In the genomic region with DNA sequence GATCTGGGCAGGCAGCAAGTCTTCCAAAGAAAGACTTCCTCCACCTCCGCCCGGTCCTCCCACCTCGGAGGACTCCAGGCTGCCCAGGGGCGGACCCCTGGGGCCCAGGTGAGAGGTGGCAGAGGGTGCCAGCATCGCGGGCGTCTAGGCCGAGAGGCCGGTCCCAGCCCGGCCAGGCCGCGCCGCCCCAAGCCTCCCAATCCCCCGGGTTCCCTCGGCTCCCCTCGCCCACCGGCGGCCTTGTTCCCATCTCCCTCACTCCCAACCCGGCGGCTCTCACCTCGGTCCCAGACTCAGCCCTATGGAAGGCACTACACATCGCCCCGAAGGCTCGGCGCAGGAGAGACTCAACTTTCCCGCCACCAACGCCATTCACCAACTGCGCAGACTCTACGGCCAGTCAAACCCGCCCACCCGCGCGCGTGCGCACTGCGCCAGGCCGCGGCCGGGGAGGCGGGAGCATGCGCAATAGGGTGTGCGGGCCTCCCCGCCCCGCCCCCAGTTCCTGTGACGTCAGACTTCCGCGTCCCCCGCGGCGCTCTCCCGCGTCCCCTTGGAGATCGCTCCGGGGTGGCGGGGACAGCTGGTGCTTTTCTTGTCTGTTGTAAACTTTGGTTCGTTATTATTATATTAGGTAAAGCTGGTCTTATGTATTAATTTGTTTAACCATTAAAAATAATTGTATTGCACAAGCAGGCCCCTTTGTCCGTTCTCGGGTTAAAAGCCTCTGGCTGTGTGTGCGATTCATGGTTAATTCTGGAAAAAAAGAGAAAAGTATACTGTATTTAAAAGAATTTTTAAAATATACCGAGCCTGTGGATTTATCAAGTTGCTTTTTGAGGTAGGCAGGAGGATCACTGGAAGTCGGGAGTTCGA, we compare ENCODE assay signal across 1 cellular context.
TF ChIP-seq lines count a peak whose summit lies in the region.

XRCC2 (minus strand) TSS at position 381 of the 876 bp plus-strand sequence; CDS start at position 319, 62 bp downstream.

TF ChIP-seq in K562, 482 proteins besides CTCF, POLR2A, EP300 and RAD21 (continued from another document):
- TF ChIP-seq ZBTB26 (CRISPR knock-in tag; IDR thresholded peaks at IDR 0.05) (no peak), NEUROD1 (IDR thresholded peaks at IDR 0.05; ENCODE audit: borderline replicate concordance, low read depth, low read length, partially characterized antibody) (no peak), ESRRB (CRISPR knock-in tag; IDR thresholded peaks at IDR 0.05; ENCODE audit: borderline replicate concordance) (no peak), CCAR2 (IDR thresholded peaks at IDR 0.05; ENCODE audit: low read depth, low read length) (no peak), ZNF133 (CRISPR knock-in tag; IDR thresholded peaks at IDR 0.05) (peak; percentile 42; the same call in 1 of the 2 replicates), MCM5 (IDR thresholded peaks at IDR 0.05; ENCODE audit: low read depth) (no peak), TRIM24 (IDR thresholded peaks at IDR 0.05) (no peak), YY1 (IDR thresholded peaks at IDR 0.05; ENCODE audit: borderline replicate concordance in 1 of 3, control insufficient read depth in 1 of 3, extremely low read depth in 1 of 3, insufficient read depth in 3 of 3, insufficient read length in 1 of 3, insufficient replicate concordance in 2 of 3, low read depth in 1 of 3, low read length in 2 of 3) (peak in 2 of 3 experiments; percentile 75 to 88), CBX8 (IDR thresholded peaks at IDR 0.05; ENCODE audit: borderline replicate concordance, extremely low read depth, low read depth, low read length, poor library complexity, severe bottlenecking) (no peak), FOS (IDR thresholded peaks at IDR 0.05; ENCODE audit: extremely low read depth, insufficient read length) (no peak), ZSCAN29 (IDR thresholded peaks at IDR 0.05) (0 out of 2 replicates have a peak, but pooled peaks have one; percentile 53), ZNF224 (CRISPR knock-in tag; IDR thresholded peaks at IDR 0.05) (no peak), EP400 (IDR thresholded peaks at IDR 0.05) (peak; percentile 87), GATAD2A (IDR thresholded peaks at IDR 0.05) (no peak), RCOR1 (IDR thresholded peaks at IDR 0.05; ENCODE audit: borderline replicate concordance in 1 of 2, low read depth in 2 of 2, low read length in 2 of 2) (no peak), TCF7L2 (IDR thresholded peaks at IDR 0.05; ENCODE audit: low read depth, low read length) (no peak), SIN3A (IDR thresholded peaks at IDR 0.05; ENCODE audit: borderline replicate concordance in 2 of 2, control insufficient read depth in 1 of 2, low read depth in 2 of 2, low read length in 2 of 2) (peak in 1 of 2 experiments; percentile 80; a peak in 3 of 4 replicates), ARHGAP35 (IDR thresholded peaks at IDR 0.05; ENCODE audit: partially characterized antibody) (no peak), CBX1 (IDR thresholded peaks at IDR 0.05; ENCODE audit: low read depth) (0 out of 2 replicates have a peak, but pooled peaks have one; percentile 61), FOXJ2 (tag; IDR thresholded peaks at IDR 0.05) (no peak), ZNF830 (CRISPR knock-in tag; IDR thresholded peaks at IDR 0.05) (no peak)
- TF ChIP-seq, protein P1, sequence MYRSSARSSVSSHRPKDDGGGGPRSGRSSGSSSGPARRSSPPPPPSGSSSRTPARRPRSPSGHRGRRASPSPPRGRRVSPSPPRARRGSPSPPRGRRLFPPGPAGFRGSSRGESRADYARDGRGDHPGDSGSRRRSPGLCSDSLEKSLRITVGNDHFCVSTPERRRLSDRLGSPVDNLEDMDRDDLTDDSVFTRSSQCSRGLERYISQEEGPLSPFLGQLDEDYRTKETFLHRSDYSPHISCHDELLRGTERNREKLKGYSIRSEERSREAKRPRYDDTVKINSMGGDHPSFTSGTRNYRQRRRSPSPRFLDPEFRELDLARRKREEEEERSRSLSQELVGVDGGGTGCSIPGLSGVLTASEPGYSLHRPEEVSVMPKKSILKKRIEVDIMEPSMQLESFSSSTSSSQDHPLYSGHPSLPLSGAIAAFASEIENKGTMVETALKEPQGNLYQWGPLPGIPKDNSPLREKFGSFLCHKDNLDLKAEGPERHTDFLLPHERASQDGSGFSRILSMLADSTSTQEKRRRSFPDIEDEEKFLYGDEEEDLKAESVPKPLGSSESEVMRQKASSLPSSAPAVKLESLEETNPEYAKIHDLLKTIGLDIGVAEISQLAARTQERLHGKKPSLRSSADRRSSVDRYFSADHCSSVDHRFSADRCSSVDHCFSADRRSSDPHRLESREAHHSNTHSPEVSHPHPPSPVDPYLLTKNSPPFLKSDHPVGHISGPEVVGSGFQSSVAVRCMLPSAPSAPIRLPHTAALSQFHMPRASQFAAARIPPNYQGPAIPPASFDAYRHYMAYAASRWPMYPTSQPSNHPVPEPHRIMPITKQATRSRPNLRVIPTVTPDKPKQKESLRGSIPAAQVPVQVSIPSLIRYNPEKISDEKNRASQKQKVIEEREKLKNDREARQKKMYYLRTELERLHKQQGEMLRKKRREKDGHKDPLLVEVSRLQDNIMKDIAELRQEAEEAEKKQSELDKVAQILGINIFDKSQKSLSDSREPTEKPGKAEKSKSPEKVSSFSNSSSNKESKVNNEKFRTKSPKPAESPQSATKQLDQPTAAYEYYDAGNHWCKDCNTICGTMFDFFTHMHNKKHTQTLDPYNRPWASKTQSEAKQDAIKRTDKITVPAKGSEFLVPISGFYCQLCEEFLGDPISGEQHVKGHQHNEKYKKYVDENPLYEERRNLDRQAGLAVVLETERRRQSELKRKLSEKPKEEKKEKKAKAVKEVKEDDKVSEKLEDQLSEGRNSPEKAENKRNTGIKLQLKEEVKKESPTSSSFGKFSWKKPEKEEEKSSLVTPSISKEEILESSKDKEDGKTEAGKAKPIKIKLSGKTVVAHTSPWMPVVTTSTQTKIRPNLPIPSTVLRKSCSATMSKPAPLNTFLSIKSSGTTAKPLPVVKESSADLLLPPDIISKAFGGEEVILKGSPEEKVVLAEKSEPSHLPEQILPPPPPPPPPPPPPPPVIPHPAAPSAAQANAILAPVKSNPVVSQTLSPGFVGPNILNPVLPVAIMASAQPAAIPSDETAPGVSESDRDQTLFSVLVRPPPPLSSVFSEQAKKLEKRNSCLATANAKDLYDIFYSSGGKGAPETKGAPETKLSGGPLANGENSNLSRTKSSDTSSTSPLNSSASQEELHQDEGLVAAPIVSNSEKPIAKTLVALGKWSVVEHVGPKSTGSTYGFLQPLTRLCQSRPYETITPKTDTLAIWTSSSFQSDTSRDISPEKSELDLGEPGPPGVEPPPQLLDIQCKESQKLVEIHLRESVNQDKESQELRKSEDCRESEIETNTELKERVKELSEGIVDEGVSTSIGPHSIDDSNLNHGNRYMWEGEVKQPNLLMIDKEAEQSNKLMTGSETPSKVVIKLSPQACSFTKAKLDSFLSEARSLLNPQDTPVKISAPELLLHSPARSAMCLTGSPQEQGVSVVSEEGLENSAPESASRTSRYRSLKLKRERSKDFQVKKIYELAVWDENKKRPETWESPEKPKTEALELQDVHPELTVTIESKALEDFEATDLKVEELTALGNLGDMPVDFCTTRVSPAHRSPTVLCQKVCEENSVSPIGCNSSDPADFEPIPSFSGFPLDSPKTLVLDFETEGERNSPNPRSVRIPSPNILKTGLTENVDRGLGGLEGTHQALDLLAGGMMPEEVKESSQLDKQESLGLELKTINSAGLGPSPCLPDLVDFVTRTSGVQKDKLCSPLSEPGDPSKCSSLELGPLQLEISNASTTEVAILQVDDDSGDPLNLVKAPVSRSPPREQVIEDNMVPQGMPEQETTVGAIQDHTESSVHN (IDR thresholded peaks at IDR 0.05; ENCODE audit: borderline replicate concordance in 1 of 2, low read depth in 1 of 2), result no peak
- TF ChIP-seq, protein P2, sequence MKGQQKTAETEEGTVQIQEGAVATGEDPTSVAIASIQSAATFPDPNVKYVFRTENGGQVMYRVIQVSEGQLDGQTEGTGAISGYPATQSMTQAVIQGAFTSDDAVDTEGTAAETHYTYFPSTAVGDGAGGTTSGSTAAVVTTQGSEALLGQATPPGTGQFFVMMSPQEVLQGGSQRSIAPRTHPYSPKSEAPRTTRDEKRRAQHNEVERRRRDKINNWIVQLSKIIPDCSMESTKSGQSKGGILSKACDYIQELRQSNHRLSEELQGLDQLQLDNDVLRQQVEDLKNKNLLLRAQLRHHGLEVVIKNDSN (CRISPR knock-in tag; IDR thresholded peaks at IDR 0.05), result no peak
- TF ChIP-seq, protein P3, sequence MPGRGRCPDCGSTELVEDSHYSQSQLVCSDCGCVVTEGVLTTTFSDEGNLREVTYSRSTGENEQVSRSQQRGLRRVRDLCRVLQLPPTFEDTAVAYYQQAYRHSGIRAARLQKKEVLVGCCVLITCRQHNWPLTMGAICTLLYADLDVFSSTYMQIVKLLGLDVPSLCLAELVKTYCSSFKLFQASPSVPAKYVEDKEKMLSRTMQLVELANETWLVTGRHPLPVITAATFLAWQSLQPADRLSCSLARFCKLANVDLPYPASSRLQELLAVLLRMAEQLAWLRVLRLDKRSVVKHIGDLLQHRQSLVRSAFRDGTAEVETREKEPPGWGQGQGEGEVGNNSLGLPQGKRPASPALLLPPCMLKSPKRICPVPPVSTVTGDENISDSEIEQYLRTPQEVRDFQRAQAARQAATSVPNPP (IDR thresholded peaks at IDR 0.05; ENCODE audit: borderline replicate concordance, insufficient read depth, insufficient read length), result no peak
- TF ChIP-seq, protein P4, sequence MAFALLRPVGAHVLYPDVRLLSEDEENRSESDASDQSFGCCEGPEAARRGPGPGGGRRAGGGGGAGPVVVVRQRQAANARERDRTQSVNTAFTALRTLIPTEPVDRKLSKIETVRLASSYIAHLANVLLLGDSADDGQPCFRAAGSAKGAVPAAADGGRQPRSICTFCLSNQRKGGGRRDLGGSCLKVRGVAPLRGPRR (CRISPR knock-in tag; IDR thresholded peaks at IDR 0.05), result no peak
- TF ChIP-seq, protein P5, sequence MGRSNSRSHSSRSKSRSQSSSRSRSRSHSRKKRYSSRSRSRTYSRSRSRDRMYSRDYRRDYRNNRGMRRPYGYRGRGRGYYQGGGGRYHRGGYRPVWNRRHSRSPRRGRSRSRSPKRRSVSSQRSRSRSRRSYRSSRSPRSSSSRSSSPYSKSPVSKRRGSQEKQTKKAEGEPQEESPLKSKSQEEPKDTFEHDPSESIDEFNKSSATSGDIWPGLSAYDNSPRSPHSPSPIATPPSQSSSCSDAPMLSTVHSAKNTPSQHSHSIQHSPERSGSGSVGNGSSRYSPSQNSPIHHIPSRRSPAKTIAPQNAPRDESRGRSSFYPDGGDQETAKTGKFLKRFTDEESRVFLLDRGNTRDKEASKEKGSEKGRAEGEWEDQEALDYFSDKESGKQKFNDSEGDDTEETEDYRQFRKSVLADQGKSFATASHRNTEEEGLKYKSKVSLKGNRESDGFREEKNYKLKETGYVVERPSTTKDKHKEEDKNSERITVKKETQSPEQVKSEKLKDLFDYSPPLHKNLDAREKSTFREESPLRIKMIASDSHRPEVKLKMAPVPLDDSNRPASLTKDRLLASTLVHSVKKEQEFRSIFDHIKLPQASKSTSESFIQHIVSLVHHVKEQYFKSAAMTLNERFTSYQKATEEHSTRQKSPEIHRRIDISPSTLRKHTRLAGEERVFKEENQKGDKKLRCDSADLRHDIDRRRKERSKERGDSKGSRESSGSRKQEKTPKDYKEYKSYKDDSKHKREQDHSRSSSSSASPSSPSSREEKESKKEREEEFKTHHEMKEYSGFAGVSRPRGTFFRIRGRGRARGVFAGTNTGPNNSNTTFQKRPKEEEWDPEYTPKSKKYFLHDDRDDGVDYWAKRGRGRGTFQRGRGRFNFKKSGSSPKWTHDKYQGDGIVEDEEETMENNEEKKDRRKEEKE (IDR thresholded peaks at IDR 0.05; ENCODE audit: borderline replicate concordance in 1 of 2, control insufficient read depth in 1 of 2, low read depth in 2 of 2, low read length in 1 of 2), result 0 out of 4 replicates have a peak, but pooled peaks of 1 of the 2 experiments have one; percentile 34
